Comparison of ENCODE assay signal across 1 cellular context in the genomic region with DNA sequence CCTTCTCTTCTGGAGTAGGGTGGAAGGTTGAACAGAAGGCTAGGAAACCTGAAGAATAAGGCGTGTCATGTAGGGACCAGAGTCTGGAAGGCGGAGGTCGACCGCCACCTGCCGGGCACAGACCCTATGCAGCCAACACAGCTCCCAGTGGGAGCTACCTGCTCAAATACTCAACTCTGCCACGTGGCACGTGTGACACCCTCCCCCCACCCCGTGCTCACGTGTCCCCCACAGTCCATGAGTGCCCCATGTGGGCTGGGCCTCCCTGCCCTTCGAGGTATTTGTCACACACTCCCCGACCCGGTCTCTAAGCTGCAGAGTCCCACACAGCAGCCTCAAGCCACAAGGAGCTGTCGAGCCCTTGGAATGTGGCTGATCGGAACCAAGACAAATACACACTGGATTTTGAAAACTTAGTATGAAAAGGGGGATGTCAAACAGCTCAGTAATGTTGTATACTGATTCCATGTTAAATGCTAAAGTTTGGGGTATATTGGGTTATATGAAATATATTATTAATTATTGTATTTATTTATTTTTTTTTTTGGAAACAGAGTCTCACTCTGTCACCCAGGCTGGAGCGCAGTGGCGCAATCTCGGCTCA.
TF ChIP-seq lines count a peak whose summit lies in the region.

No MANE protein-coding gene starts in this region.

TF ChIP-seq in HepG2, 621 proteins besides CTCF, POLR2A, EP300 and RAD21 (continues in another document):
- no peak; the same call in 1 of the 2 replicates for TF ChIP-seq ZNF788 (CRISPR knock-in tag; IDR thresholded peaks at IDR 0.05; ENCODE audit: borderline replicate concordance)
- TF ChIP-seq, protein P1, sequence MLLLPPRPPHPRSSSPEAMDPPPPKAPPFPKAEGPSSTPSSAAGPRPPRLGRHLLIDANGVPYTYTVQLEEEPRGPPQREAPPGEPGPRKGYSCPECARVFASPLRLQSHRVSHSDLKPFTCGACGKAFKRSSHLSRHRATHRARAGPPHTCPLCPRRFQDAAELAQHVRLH (CRISPR knock-in tag; IDR thresholded peaks at IDR 0.05; ENCODE audit: borderline replicate concordance, low read depth): peak; percentile 77; the same call in 1 of the 2 replicates
- no peak for TF ChIP-seq ZBTB8A (CRISPR knock-in tag; IDR thresholded peaks at IDR 0.05; ENCODE audit: borderline replicate concordance, low read depth)
- no peak for TF ChIP-seq NCOR1 (IDR thresholded peaks at IDR 0.05; ENCODE audit: borderline replicate concordance, low read length)
- no peak for TF ChIP-seq SYNCRIP (IDR thresholded peaks at IDR 0.05; ENCODE audit: insufficient read depth, low read depth, low read length)
- TF ChIP-seq, protein P2, sequence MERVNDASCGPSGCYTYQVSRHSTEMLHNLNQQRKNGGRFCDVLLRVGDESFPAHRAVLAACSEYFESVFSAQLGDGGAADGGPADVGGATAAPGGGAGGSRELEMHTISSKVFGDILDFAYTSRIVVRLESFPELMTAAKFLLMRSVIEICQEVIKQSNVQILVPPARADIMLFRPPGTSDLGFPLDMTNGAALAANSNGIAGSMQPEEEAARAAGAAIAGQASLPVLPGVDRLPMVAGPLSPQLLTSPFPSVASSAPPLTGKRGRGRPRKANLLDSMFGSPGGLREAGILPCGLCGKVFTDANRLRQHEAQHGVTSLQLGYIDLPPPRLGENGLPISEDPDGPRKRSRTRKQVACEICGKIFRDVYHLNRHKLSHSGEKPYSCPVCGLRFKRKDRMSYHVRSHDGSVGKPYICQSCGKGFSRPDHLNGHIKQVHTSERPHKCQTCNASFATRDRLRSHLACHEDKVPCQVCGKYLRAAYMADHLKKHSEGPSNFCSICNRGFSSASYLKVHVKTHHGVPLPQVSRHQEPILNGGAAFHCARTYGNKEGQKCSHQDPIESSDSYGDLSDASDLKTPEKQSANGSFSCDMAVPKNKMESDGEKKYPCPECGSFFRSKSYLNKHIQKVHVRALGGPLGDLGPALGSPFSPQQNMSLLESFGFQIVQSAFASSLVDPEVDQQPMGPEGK (CRISPR knock-in tag; IDR thresholded peaks at IDR 0.05): peak; percentile 91
- TF ChIP-seq NR3C1 (CRISPR knock-in tag; IDR thresholded peaks at IDR 0.05): no peak
- no peak for TF ChIP-seq ZIK1 (CRISPR knock-in tag; IDR thresholded peaks at IDR 0.05; ENCODE audit: borderline replicate concordance, low read depth)
- TF ChIP-seq, protein P3, sequence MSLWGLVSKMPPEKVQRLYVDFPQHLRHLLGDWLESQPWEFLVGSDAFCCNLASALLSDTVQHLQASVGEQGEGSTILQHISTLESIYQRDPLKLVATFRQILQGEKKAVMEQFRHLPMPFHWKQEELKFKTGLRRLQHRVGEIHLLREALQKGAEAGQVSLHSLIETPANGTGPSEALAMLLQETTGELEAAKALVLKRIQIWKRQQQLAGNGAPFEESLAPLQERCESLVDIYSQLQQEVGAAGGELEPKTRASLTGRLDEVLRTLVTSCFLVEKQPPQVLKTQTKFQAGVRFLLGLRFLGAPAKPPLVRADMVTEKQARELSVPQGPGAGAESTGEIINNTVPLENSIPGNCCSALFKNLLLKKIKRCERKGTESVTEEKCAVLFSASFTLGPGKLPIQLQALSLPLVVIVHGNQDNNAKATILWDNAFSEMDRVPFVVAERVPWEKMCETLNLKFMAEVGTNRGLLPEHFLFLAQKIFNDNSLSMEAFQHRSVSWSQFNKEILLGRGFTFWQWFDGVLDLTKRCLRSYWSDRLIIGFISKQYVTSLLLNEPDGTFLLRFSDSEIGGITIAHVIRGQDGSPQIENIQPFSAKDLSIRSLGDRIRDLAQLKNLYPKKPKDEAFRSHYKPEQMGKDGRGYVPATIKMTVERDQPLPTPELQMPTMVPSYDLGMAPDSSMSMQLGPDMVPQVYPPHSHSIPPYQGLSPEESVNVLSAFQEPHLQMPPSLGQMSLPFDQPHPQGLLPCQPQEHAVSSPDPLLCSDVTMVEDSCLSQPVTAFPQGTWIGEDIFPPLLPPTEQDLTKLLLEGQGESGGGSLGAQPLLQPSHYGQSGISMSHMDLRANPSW (CRISPR knock-in tag; IDR thresholded peaks at IDR 0.05; ENCODE audit: borderline replicate concordance): no peak
- TF ChIP-seq, protein P4, sequence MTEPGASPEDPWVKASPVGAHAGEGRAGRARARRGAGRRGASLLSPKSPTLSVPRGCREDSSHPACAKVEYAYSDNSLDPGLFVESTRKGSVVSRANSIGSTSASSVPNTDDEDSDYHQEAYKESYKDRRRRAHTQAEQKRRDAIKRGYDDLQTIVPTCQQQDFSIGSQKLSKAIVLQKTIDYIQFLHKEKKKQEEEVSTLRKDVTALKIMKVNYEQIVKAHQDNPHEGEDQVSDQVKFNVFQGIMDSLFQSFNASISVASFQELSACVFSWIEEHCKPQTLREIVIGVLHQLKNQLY (CRISPR knock-in tag; IDR thresholded peaks at IDR 0.05): peak; percentile 93
- peak; percentile 45; the same call in 2 of the 3 replicates for TF ChIP-seq MXI1 (IDR thresholded peaks at IDR 0.05; ENCODE audit: borderline replicate concordance, low read depth, low read length)
- no peak for TF ChIP-seq ZFP36 (IDR thresholded peaks at IDR 0.05; ENCODE audit: borderline replicate concordance, low read depth, low read length, partially characterized antibody)
- TF ChIP-seq, protein P5, sequence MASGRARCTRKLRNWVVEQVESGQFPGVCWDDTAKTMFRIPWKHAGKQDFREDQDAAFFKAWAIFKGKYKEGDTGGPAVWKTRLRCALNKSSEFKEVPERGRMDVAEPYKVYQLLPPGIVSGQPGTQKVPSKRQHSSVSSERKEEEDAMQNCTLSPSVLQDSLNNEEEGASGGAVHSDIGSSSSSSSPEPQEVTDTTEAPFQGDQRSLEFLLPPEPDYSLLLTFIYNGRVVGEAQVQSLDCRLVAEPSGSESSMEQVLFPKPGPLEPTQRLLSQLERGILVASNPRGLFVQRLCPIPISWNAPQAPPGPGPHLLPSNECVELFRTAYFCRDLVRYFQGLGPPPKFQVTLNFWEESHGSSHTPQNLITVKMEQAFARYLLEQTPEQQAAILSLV (CRISPR knock-in tag; IDR thresholded peaks at IDR 0.05; ENCODE audit: borderline replicate concordance): peak; percentile 54; the same call in 1 of the 2 replicates
- TF ChIP-seq, protein P6, sequence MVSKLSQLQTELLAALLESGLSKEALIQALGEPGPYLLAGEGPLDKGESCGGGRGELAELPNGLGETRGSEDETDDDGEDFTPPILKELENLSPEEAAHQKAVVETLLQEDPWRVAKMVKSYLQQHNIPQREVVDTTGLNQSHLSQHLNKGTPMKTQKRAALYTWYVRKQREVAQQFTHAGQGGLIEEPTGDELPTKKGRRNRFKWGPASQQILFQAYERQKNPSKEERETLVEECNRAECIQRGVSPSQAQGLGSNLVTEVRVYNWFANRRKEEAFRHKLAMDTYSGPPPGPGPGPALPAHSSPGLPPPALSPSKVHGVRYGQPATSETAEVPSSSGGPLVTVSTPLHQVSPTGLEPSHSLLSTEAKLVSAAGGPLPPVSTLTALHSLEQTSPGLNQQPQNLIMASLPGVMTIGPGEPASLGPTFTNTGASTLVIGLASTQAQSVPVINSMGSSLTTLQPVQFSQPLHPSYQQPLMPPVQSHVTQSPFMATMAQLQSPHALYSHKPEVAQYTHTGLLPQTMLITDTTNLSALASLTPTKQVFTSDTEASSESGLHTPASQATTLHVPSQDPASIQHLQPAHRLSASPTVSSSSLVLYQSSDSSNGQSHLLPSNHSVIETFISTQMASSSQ (IDR thresholded peaks at IDR 0.05; ENCODE audit: low read depth): no peak
- TF ChIP-seq, protein P6 (CRISPR knock-in tag; IDR thresholded peaks at IDR 0.05; ENCODE audit: borderline replicate concordance): peak; percentile 70
- TF ChIP-seq GABPB1 (CRISPR knock-in tag; IDR thresholded peaks at IDR 0.05): peak; percentile 56
- peak; percentile 84; the same call in 1 of the 2 replicates for TF ChIP-seq KLF6 (CRISPR knock-in tag; IDR thresholded peaks at IDR 0.05)
- no peak for TF ChIP-seq GTF2F1 (IDR thresholded peaks at IDR 0.05; ENCODE audit: low read length)
- peak; percentile 50; the same call in 1 of the 2 replicates for TF ChIP-seq ZNF263 (CRISPR knock-in tag; IDR thresholded peaks at IDR 0.05)
- TF ChIP-seq FOXM1 (CRISPR knock-in tag; IDR thresholded peaks at IDR 0.05): no peak
- no peak for TF ChIP-seq ZNF709 (CRISPR knock-in tag; IDR thresholded peaks at IDR 0.05)
- 0 out of 2 replicates have a peak, but pooled peaks have one; percentile 59 for TF ChIP-seq SMYD3 (CRISPR knock-in tag; IDR thresholded peaks at IDR 0.05)
- TF ChIP-seq PHB2 (IDR thresholded peaks at IDR 0.05; ENCODE audit: partially characterized antibody): no peak
- TF ChIP-seq FOXJ3 (CRISPR knock-in tag; IDR thresholded peaks at IDR 0.05; ENCODE audit: borderline replicate concordance): no peak
- no peak; the same call in 1 of the 2 replicates for TF ChIP-seq NCOA1 (CRISPR knock-in tag; IDR thresholded peaks at IDR 0.05)
- TF ChIP-seq KDM3A (CRISPR knock-in tag; IDR thresholded peaks at IDR 0.05; ENCODE audit: low read depth): no peak
- TF ChIP-seq RBM22 (optimal IDR thresholded peaks at IDR 0.05; ENCODE audit: low read length): no peak
- TF ChIP-seq, protein P7, sequence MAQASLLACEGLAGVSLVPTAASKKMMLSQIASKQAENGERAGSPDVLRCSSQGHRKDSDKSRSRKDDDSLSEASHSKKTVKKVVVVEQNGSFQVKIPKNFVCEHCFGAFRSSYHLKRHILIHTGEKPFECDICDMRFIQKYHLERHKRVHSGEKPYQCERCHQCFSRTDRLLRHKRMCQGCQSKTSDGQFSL (CRISPR knock-in tag; IDR thresholded peaks at IDR 0.05): peak; percentile 73; the same call in 1 of the 2 replicates
- TF ChIP-seq, protein P8, sequence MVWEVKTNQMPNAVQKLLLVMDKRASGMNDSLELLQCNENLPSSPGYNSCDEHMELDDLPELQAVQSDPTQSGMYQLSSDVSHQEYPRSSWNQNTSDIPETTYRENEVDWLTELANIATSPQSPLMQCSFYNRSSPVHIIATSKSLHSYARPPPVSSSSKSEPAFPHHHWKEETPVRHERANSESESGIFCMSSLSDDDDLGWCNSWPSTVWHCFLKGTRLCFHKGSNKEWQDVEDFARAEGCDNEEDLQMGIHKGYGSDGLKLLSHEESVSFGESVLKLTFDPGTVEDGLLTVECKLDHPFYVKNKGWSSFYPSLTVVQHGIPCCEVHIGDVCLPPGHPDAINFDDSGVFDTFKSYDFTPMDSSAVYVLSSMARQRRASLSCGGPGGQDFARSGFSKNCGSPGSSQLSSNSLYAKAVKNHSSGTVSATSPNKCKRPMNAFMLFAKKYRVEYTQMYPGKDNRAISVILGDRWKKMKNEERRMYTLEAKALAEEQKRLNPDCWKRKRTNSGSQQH (CRISPR knock-in tag; IDR thresholded peaks at IDR 0.05; ENCODE audit: low read depth): 0 out of 2 replicates have a peak, but pooled peaks have one; percentile 28
- no peak for TF ChIP-seq RBFOX2 (IDR thresholded peaks at IDR 0.05; ENCODE audit: low read depth, low read length)
- TF ChIP-seq, protein P9, sequence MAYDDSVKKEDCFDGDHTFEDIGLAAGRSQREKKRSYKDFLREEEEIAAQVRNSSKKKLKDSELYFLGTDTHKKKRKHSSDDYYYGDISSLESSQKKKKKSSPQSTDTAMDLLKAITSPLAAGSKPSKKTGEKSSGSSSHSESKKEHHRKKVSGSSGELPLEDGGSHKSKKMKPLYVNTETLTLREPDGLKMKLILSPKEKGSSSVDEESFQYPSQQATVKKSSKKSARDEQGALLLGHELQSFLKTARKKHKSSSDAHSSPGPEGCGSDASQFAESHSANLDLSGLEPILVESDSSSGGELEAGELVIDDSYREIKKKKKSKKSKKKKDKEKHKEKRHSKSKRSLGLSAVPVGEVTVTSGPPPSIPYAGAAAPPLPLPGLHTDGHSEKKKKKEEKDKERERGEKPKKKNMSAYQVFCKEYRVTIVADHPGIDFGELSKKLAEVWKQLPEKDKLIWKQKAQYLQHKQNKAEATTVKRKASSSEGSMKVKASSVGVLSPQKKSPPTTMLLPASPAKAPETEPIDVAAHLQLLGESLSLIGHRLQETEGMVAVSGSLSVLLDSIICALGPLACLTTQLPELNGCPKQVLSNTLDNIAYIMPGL (CRISPR knock-in tag; IDR thresholded peaks at IDR 0.05; ENCODE audit: borderline replicate concordance in 1 of 2, low read depth in 1 of 2): peak; percentile 71 to 83
- TF ChIP-seq ZNF607 (CRISPR knock-in tag; IDR thresholded peaks at IDR 0.05; ENCODE audit: borderline replicate concordance): peak; percentile 67; the same call in 1 of the 2 replicates
- TF ChIP-seq TBX3 (IDR thresholded peaks at IDR 0.05; ENCODE audit: borderline replicate concordance): peak; percentile 84
- no peak for TF ChIP-seq DPF2 (CRISPR knock-in tag; IDR thresholded peaks at IDR 0.05; ENCODE audit: borderline replicate concordance, low read depth)
- TF ChIP-seq, protein P10, sequence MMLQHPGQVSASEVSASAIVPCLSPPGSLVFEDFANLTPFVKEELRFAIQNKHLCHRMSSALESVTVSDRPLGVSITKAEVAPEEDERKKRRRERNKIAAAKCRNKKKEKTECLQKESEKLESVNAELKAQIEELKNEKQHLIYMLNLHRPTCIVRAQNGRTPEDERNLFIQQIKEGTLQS (CRISPR knock-in tag; IDR thresholded peaks at IDR 0.05): no peak
- peak; percentile 74 for TF ChIP-seq HOXA3 (CRISPR knock-in tag; IDR thresholded peaks at IDR 0.05)
- no peak for TF ChIP-seq ZNF460 (CRISPR knock-in tag; IDR thresholded peaks at IDR 0.05; ENCODE audit: borderline replicate concordance)
- TF ChIP-seq RFXAP (CRISPR knock-in tag; IDR thresholded peaks at IDR 0.05; ENCODE audit: borderline replicate concordance): no peak; the same call in 1 of the 2 replicates
- peak; percentile 52 for TF ChIP-seq RXRB (CRISPR knock-in tag; IDR thresholded peaks at IDR 0.05; ENCODE audit: borderline replicate concordance)
- no peak for TF ChIP-seq PHF8 (CRISPR knock-in tag; IDR thresholded peaks at IDR 0.05)
